ENCODE assay signal across 9 cellular contexts in the genomic region with DNA sequence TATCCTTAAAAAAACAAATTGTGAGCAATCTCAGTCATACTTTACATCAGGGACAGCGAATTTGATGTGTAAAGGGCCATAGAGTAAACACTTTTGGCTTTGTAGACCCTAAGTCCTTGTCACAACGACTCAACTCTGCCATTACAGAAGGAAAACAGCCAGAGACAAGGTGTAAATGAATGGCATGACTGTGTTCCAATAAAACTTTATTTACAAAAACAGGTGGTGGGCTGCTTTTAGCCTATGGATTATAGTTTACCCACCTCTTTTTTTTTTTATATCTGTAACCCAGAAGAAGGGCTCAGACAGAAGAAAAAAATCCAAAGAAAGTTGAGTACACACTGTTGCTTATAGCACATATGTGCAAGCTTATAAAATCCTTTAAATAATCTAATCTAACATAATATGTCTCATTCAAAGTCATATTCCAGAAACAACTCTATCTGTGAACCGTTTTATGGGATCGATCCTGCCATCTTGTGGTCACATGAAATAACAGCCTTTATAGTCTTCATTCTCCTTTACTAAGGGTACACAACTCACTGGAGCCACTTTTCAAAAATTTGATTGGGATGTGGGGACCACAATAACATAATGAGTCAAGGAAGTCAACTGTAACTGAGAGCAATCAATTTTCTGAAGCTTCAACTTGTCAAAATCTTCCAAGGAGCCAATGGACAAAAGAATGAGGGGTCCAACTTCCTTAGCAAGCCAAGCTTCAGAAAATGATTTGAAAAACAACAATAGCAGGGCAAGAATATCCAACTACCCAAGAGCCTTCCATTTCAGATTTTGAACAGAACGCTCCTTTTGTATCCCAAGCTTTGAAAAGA.
DNase-seq lines count a peak whose midpoint lies in the region; ATAC-seq and TF ChIP-seq lines count a peak whose summit lies in the region.
"Had no signal": no experiment of that assay in that cellular context is flagged by ENCODE, and none has a peak within 500 bp of the region (broad histone marks: within the 10 kb centered on the region; RNA-seq: fewer than 3 reads in every experiment).

No MANE protein-coding gene starts in this region.

- peaks cover 0 to 5% (median 0%) of the 10 kb centered on the region in 7 donors for H3K9me3 Mint-ChIP-seq in CD14-positive monocyte

- no peak for TF ChIP-seq POLR2A in body of pancreas (IDR thresholded peaks at IDR 0.05)
- TF ChIP-seq POLR2A in sigmoid colon (IDR thresholded peaks at IDR 0.05) = no peak

- peak; percentile 76 for TF ChIP-seq CTCF in CD14-positive monocyte (IDR thresholded peaks at IDR 0.05)
- TF ChIP-seq CTCF in body of pancreas (IDR thresholded peaks at IDR 0.05) = peak in 6 of 7 experiments; percentile 38 to 49 (median 44)
- peak in 2 of 4 experiments; percentile 18 to 34 for TF ChIP-seq CTCF in sigmoid colon (IDR thresholded peaks at IDR 0.05)

- no peaks in the 10 kb centered on the region for H3K9me2 ChIP-seq in GM23248 (ENCODE audit: insufficient read depth)

- peak overlapping the region in 1 of 7 donors; percentile 3 for H3K27ac Mint-ChIP-seq in CD14-positive monocyte

- H3K4me1 Mint-ChIP-seq in CD14-positive monocyte = peaks cover 33% of the 10 kb centered on the region

- intact Hi-C loops in CD14-positive monocyte (cut with micrococcal nuclease) (loop anchor here (2.0 to 5.0 kb wide), 2 partner anchors 82 to 83 kb away; no protein-coding TSS in a partner anchor), body of pancreas (cut with DNase I) (loop anchor here (5.0 kb wide), 1 partner anchor 83 kb away; no protein-coding TSS in a partner anchor), sigmoid colon (cut with DNase I) (loop anchor here (5.0 kb wide), 1 partner anchor 83 kb away; no protein-coding TSS in a partner anchor)

- H4K20me1 ChIP-seq in GM23248 (ENCODE audit: insufficient read depth) = no peaks in the 10 kb centered on the region

- H3K4me3 ChIP-seq in GM23248 = no peak overlapping the region
- no peak overlapping the region for H3K4me3 ChIP-seq in body of pancreas
- no peak overlapping the region for H3K4me3 ChIP-seq in sigmoid colon

- H3K36me3 ChIP-seq in GM23248 (ENCODE audit: low read depth) (no peaks in the 10 kb centered on the region), body of pancreas (replicated peaks in 1 of 2; ENCODE audit: insufficient read depth in 1 of 2, low read depth in 2 of 2) (no peaks in the 10 kb centered on the region), sigmoid colon (no peaks in the 10 kb centered on the region)
- H3K36me3 ChIP-seq: neutrophil had no signal

- H3K4me2 ChIP-seq in GM23248 (ENCODE audit: unreplicated experiment) = no peak overlapping the region

- H3K27me3 ChIP-seq in GM23248 (replicated peaks; ENCODE audit: insufficient read depth) (no peaks in the 10 kb centered on the region), body of pancreas (peaks cover 0 to 3% of the 10 kb centered on the region in 2 donors), sigmoid colon (peaks cover 0 to 5% (median 0%) of the 10 kb centered on the region in 3 donors)

- H3K4me1 ChIP-seq in GM23248 (ENCODE audit: insufficient read depth) (no peaks in the 10 kb centered on the region), body of pancreas (no peaks in the 10 kb centered on the region), sigmoid colon (peaks cover 0 to 4% (median 0%) of the 10 kb centered on the region in 4 donors)

- no peak for DNase-seq in CD14-positive monocyte (ENCODE audit: low spot score)
- peak; percentile 68 for DNase-seq in GM23248
- peak; percentile 50 for DNase-seq in NCI-H69 (lab: John Stamatoyannopoulos, UW)
- DNase-seq in body of pancreas = peak in 1 of 4 donors; percentile 33
- peak; percentile 44 for DNase-seq in kidney tubule cell (ENCODE audit: low spot score)
- DNase-seq in sigmoid colon = no peak

- no peaks in the 10 kb centered on the region for H3F3A ChIP-seq in GM23248 (ENCODE audit: insufficient read depth)

- H3K27me3 Mint-ChIP-seq in CD14-positive monocyte (ENCODE audit: low read depth in 3 of 3) = peaks cover 1 to 4% (median 4%) of the 10 kb centered on the region in 3 donors

- H2AFZ ChIP-seq in GM23248 = no peak overlapping the region

- peaks cover 35 to 63% of the 10 kb centered on the region in 2 donors for H3K36me3 Mint-ChIP-seq in CD14-positive monocyte

- in situ Hi-C loops in GM23248 (cut with MboI) = loop anchor here (5.0 kb wide), 1 partner anchor 73 kb away; no protein-coding TSS in a partner anchor

- H3K9me3 ChIP-seq in GM23248 (ENCODE audit: low read depth) (no peaks in the 10 kb centered on the region), body of pancreas (no peaks in the 10 kb centered on the region), sigmoid colon (no peaks in the 10 kb centered on the region)
- H3K9me3 ChIP-seq: neutrophil had no signal

- H3K4me3 Mint-ChIP-seq in CD14-positive monocyte = no peak overlapping the region

- ATAC-seq in body of pancreas = no peak
- no peak for ATAC-seq in HG03025 (IDR thresholded peaks at IDR 0.05; ENCODE audit: low FRiP score, unreplicated experiment)
- no peak for ATAC-seq in GM21529 (IDR thresholded peaks at IDR 0.05; ENCODE audit: unreplicated experiment)

- no peak overlapping the region for H3K27ac ChIP-seq in GM23248
- H3K27ac ChIP-seq in body of pancreas = no peak overlapping the region
- no peak overlapping the region for H3K27ac ChIP-seq in sigmoid colon
- H3K27ac ChIP-seq: neutrophil had no signal

- 36 to 39% methylated on average over 5 of the region's 5 CpGs for WGBS in GM23248 (ENCODE audit: low coverage in 1 of 2, low lambda C conversion rate in 2 of 2, missing lambda C conversion rate in 2 of 2), 2 experiments
- 32 to 39% methylated on average over 5 of the region's 5 CpGs for WGBS in body of pancreas, 2 donors
- WGBS in sigmoid colon, 2 donors = 45 to 48% methylated on average over 5 of the region's 5 CpGs

- H3K9ac ChIP-seq in GM23248 = no peak overlapping the region

- no peak for TF ChIP-seq EP300 in sigmoid colon (IDR thresholded peaks at IDR 0.05)

- H3K79me2 ChIP-seq in GM23248 (ENCODE audit: insufficient read depth) = no peaks in the 10 kb centered on the region

Comparison
In these comparisons a context has a peak if more than half of its experiments do, and no peak if none do; other contexts are left out.
1. DNase-seq: peak in GM23248 (single experiment), NCI-H69 (single experiment) and kidney tubule cell (single experiment); none in CD14-positive monocyte (single experiment) and sigmoid colon (single experiment).